In genomic region chr7:44401692-44402091, GRCh38 we compare ENCODE assay signal across 16 cellular contexts.
A peak's percentile ranks its signal among the peaks of the same experiment; 100 is the strongest.
DNase-seq lines count a peak whose midpoint lies in the region; ATAC-seq and TF ChIP-seq lines count a peak whose summit lies in the region.
"Had no signal": no experiment of that assay in that cellular context is flagged by ENCODE, and none has a peak within 500 bp of the region (broad histone marks: within the 10 kb centered on the region; RNA-seq: fewer than 3 reads in every experiment).

No MANE protein-coding gene starts in this region.

- no peaks in the 10 kb centered on the region for H3K9me3 ChIP-seq in H9 (ENCODE audit: control insufficient read depth, low read depth, low read length)
- H3K9me3 ChIP-seq: BLaER1 treated with 17β-estradiol and CSF1 and Interleukin-3, amounts not matched to agents 10 nM and 100 nM had no signal

- no peak overlapping the region for H3K4me3 ChIP-seq in coronary artery
- H3K4me3 ChIP-seq: BLaER1 treated with 17β-estradiol and CSF1 and Interleukin-3, amounts not matched to agents 10 nM and 100 nM had no signal

- WGBS in H9 (ENCODE audit: extremely low coverage, insufficient read length, low lambda C conversion rate), result no CpG with 5 or more reads among the region's 4 CpGs

- intact Hi-C loops in sciatic nerve (cut with DNase I), result no loop called here

- H3K23me2 ChIP-seq in H9 (ENCODE audit: insufficient read length, low read depth, low read length, poor library complexity, severe bottlenecking), result no peaks in the 10 kb centered on the region

- peak; percentile 38 for DNase-seq in activated CD8-positive, alpha-beta memory T cell treated with anti-CD3 and anti-CD28 coated beads for 24 hours
- DNase-seq in activated CD8-positive, alpha-beta memory T cell treated with anti-CD3 and anti-CD28 coated beads, Interleukin-2, amount 50 U/mL, for 48 hours, result no peak
- peak; percentile 6 for DNase-seq in H9
- peak; percentile 46 for DNase-seq in coronary artery (ENCODE audit: low spot score)
- peak; percentile 19 for DNase-seq in sciatic nerve (ENCODE audit: low spot score)
- DNase-seq in SKM-1 treated with dmso at 0.1 percent for 144 hours (lab: John Stamatoyannopoulos, UW; ENCODE audit: unreplicated experiment), result no peak
- DNase-seq: DMS 273 treated with DMSO at 0.1 percent for 48 hours, DMS53, GOT3, H7 had no signal

- H3K18ac ChIP-seq in H9 (ENCODE audit: insufficient read length, low read depth, low read length), result no peak overlapping the region

- H4K5ac ChIP-seq in H9 (ENCODE audit: insufficient read length, low read depth, low read length), result no peak overlapping the region

- H3K27me3 Mint-ChIP-seq in H9 (ENCODE audit: low read depth), result peaks cover 1% of the 10 kb centered on the region; the same call in 1 of the 2 replicates
- H3K27me3 Mint-ChIP-seq: B cell, IgD-negative memory B cell had no signal

- H3K9ac ChIP-seq in H9 (ENCODE audit: extremely low read depth, insufficient read length, low read length), result no peak overlapping the region
- H3K9ac ChIP-seq: BLaER1 treated with 17β-estradiol and CSF1 and Interleukin-3, amounts not matched to agents 10 nM and 100 nM had no signal

- H3K4me1 Mint-ChIP-seq in H9, result peaks cover 3 to 5% of the 10 kb centered on the region in 2 experiments
- H3K4me1 Mint-ChIP-seq: B cell had no signal

- H3K4ac ChIP-seq in H9 (ENCODE audit: low read depth, low read length), result no peak overlapping the region

- no peak overlapping the region for H3K27ac ChIP-seq in H9 (ENCODE audit: insufficient read length, low read depth, low read length)
- no peak overlapping the region for H3K27ac ChIP-seq in coronary artery
- H3K27ac ChIP-seq: BLaER1 treated with 17β-estradiol and CSF1 and Interleukin-3, amounts not matched to agents 10 nM and 100 nM had no signal

- no peak overlapping the region for H3K56ac ChIP-seq in H9 (ENCODE audit: insufficient read length, low read depth, low read length)

- H3K4me1 ChIP-seq in H9 (ENCODE audit: insufficient read depth, low read length), result no peaks in the 10 kb centered on the region
- H3K4me1 ChIP-seq: BLaER1 treated with 17β-estradiol and CSF1 and Interleukin-3, amounts not matched to agents 10 nM and 100 nM had no signal

- TF ChIP-seq CTCF in H9 (conservative IDR thresholded peaks at IDR 0.05) (no peak), coronary artery (IDR thresholded peaks at IDR 0.05) (no peak)

- H2AFZ ChIP-seq in H9 (ENCODE audit: low read length), result no peak overlapping the region

- H2BK5ac ChIP-seq in H9 (ENCODE audit: insufficient read length, low read length), result no peak overlapping the region

- no peak overlapping the region for H3K23ac ChIP-seq in H9 (ENCODE audit: insufficient read length, low read depth, low read length)

- no peak overlapping the region for H3K27ac Mint-ChIP-seq in H9
- H3K27ac Mint-ChIP-seq: B cell; CD8-positive, alpha-beta T cell; IgD-negative memory B cell had no signal

- H3K79me1 ChIP-seq in H9 (ENCODE audit: insufficient read depth, low read depth, low read length, poor library complexity, severe bottlenecking), result peaks cover 3% of the 10 kb centered on the region

- peaks cover 2% of the 10 kb centered on the region; the same call in 1 of the 2 replicates for H3K79me2 ChIP-seq in H9 (ENCODE audit: insufficient read depth, low read length)

- H3K14ac ChIP-seq in H9 (ENCODE audit: insufficient read depth, low read length), result no peak overlapping the region

- no peak for ATAC-seq in sciatic nerve
- ATAC-seq in GM21526 (IDR thresholded peaks at IDR 0.05; ENCODE audit: low FRiP score, unreplicated experiment), result no peak
- ATAC-seq: CD8-positive, alpha-beta T cell; HepG2 had no signal

- peaks cover 10 to 18% (median 18%) of the 10 kb centered on the region in 3 experiments; a peak in 6 of 7 replicates for H3K36me3 Mint-ChIP-seq in H9 (ENCODE audit: insufficient read depth in 1 of 3, low read depth in 3 of 3)

- H3K9me3 Mint-ChIP-seq in H9, result no peaks in the 10 kb centered on the region
- H3K9me3 Mint-ChIP-seq: CD8-positive, alpha-beta T cell; IgD-negative memory B cell had no signal

- H2AK5ac ChIP-seq in H9 (ENCODE audit: insufficient read length, low read length), result no peak overlapping the region

- no peak overlapping the region for H3K4me2 ChIP-seq in H9 (ENCODE audit: insufficient read depth, insufficient read length, low read length)
- H3K4me2 ChIP-seq: BLaER1 treated with 17β-estradiol and CSF1 and Interleukin-3, amounts not matched to agents 10 nM and 100 nM had no signal

- no peak overlapping the region for H2BK15ac ChIP-seq in H9 (ENCODE audit: low read depth, low read length)

- no peaks in the 10 kb centered on the region for H3K27me3 ChIP-seq in H9 (ENCODE audit: insufficient read depth, low read length)
- H3K27me3 ChIP-seq: BLaER1 treated with 17β-estradiol and CSF1 and Interleukin-3, amounts not matched to agents 10 nM and 100 nM had no signal

- no peak overlapping the region for H3T11ph ChIP-seq in H9 (ENCODE audit: low read length)

- H2BK20ac ChIP-seq in H9 (ENCODE audit: low read depth, low read length, poor library complexity, severe bottlenecking), result no peak overlapping the region

- H2BK12ac ChIP-seq in H9 (ENCODE audit: insufficient read length, low read depth, low read length), result no peak overlapping the region

- no peak overlapping the region for H2BK120ac ChIP-seq in H9 (ENCODE audit: low read depth, low read length, poor library complexity, severe bottlenecking)

- H4K8ac ChIP-seq in H9 (replicated peaks; ENCODE audit: insufficient read length, low read depth, low read length), result no peak overlapping the region

- no peaks in the 10 kb centered on the region for H4K20me1 ChIP-seq in H9 (ENCODE audit: control insufficient read depth, insufficient read depth, insufficient read length)

- H4K91ac ChIP-seq in H9 (ENCODE audit: insufficient read length, low read depth, low read length), result no peak overlapping the region

- H3K4me3 Mint-ChIP-seq in H9, result no peak overlapping the region
- H3K4me3 Mint-ChIP-seq: B cell; CD8-positive, alpha-beta T cell; IgD-negative memory B cell had no signal

Comparison
In these comparisons a context has a peak if more than half of its experiments do, and no peak if none do; other contexts are left out.
1. DNase-seq: peak in activated CD8-positive, alpha-beta memory T cell treated with anti-CD3 and anti-CD28 coated beads for 24 hours (single experiment), H9 (single experiment), coronary artery (single experiment) and sciatic nerve (single experiment); none in activated CD8-positive, alpha-beta memory T cell treated with anti-CD3 and anti-CD28 coated beads, Interleukin-2, amount 50 U/mL, for 48 hours (single experiment) and SKM-1 treated with dmso at 0.1 percent for 144 hours (single experiment).